In genomic region chr2:21270658-21271057, GRCh38 we compare ENCODE assay signal across 21 cellular contexts.
DNase-seq lines count a peak whose midpoint lies in the region; ATAC-seq and TF ChIP-seq lines count a peak whose summit lies in the region.
"Had no signal": no experiment of that assay in that cellular context is flagged by ENCODE, and none has a peak within 500 bp of the region (broad histone marks: within the 10 kb centered on the region; RNA-seq: fewer than 3 reads in every experiment).

No MANE protein-coding gene starts in this region.

- no peak overlapping the region for H3K4me3 Mint-ChIP-seq in activated T-helper 17 cell treated with anti-CD3 and anti-CD28 coated beads, Interleukin-2, amount 50 U/mL, for 72 hours
- H3K4me3 Mint-ChIP-seq: activated naive CD8-positive, alpha-beta T cell treated with anti-CD3 and anti-CD28 coated beads, Interleukin-2, amount 10 ng/mL, durations not matched to agents 7 days and 5 days; activated T-cell treated with anti-CD3 and anti-CD28 coated beads, Interleukin-2, amount 50 U/mL, for 4 hours; CD8-positive, alpha-beta T cell; endodermal cell; memory B cell; stimulated activated effector memory CD8-positive, alpha-beta T cell treated with anti-CD3 and anti-CD28 coated beads, Interleukin-12 subunit alpha, Interleukin-12 subunit beta, amount 100 ng/mL, for 72 hours had no signal

- DNase-seq in SK-N-SH (peak; percentile 70), Right ventricle myocardium inferior (ENCODE audit: missing footprints) (peak; percentile 87), lower lobe of right lung (no peak), smooth muscle cell (lab: John Stamatoyannopoulos, UW; ENCODE audit: unreplicated experiment) (no peak)
- DNase-seq in stimulated activated CD4-positive, alpha-beta T cell treated with anti-CD3 and anti-CD28 coated beads, Interleukin-2, amount 100 ng/mL, for 48 hours = no peak
- no peak for DNase-seq in activated effector memory CD4-positive, alpha-beta T cell treated with anti-CD3 and anti-CD28 coated beads, Interleukin-2, amount 50 U/mL, for 16 hours
- DNase-seq: activated CD4-positive, alpha-beta T cell treated with anti-CD3 and anti-CD28 coated beads, Interleukin-2, amount 50 U/mL, for 4 hours; activated naive CD8-positive, alpha-beta T cell treated with anti-CD3 and anti-CD28 coated beads, Interleukin-2, amount 10 ng/mL, durations not matched to agents 7 days and 5 days; activated T-cell treated with anti-CD3 and anti-CD28 coated beads, Interleukin-2, amount 50 U/mL, for 4 hours; CD8-positive, alpha-beta T cell; endodermal cell; NCI-H1105; NCI-H2171 treated with DMSO at 0.1 percent for 48 hours; NCI-H82; small intestine had no signal

- H3K9ac ChIP-seq in SK-N-SH = no peak overlapping the region
- H3K9ac ChIP-seq in smooth muscle cell (ENCODE audit: low read depth) = no peak overlapping the region

- H3K27ac Mint-ChIP-seq in activated T-helper 17 cell treated with anti-CD3 and anti-CD28 coated beads, Interleukin-2, amount 50 U/mL, for 72 hours = no peak overlapping the region
- H3K27ac Mint-ChIP-seq: activated naive CD8-positive, alpha-beta T cell treated with anti-CD3 and anti-CD28 coated beads, Interleukin-2, amount 10 ng/mL, durations not matched to agents 7 days and 5 days; CD8-positive, alpha-beta T cell; memory B cell; stimulated activated effector memory CD8-positive, alpha-beta T cell treated with anti-CD3 and anti-CD28 coated beads, Interleukin-12 subunit alpha, Interleukin-12 subunit beta, amount 100 ng/mL, for 72 hours had no signal

- peak overlapping the region in 1 of 2 experiments; percentile 85; a peak in 2 of 4 replicates for H3K27ac ChIP-seq in SK-N-SH (ENCODE audit: low read depth in 2 of 2, low read length in 1 of 2)
- H3K27ac ChIP-seq in lower lobe of right lung = no peak overlapping the region
- H3K27ac ChIP-seq in smooth muscle cell (ENCODE audit: low read depth) = no peak overlapping the region
- H3K27ac ChIP-seq: neutrophil, Peyer's patch had no signal

- POLR2A ChIA-PET in SK-N-SH (lab: Yijun Ruan, JAX) = interaction anchor here (0.7 to 2.5 kb wide), 3 partner anchors 12 to 161 kb away, joined by 3 to 9 read pairs (median 4); no protein-coding TSS in a partner anchor

- H3K9me3 ChIP-seq in SK-N-SH (no peaks in the 10 kb centered on the region), lower lobe of right lung (no peaks in the 10 kb centered on the region), smooth muscle cell (replicated peaks; ENCODE audit: low read depth) (no peaks in the 10 kb centered on the region)
- H3K9me3 ChIP-seq: neutrophil, Peyer's patch had no signal

- H3F3A ChIP-seq in SK-N-SH (replicated peaks; ENCODE audit: insufficient read depth) = no peaks in the 10 kb centered on the region
- peaks cover 3% of the 10 kb centered on the region for H3F3A ChIP-seq in smooth muscle cell (ENCODE audit: low read depth)

- H3K36me3 Mint-ChIP-seq in activated T-helper 17 cell treated with anti-CD3 and anti-CD28 coated beads, Interleukin-2, amount 50 U/mL, for 72 hours (ENCODE audit: low read depth) = no peaks in the 10 kb centered on the region
- H3K36me3 Mint-ChIP-seq: activated naive CD8-positive, alpha-beta T cell treated with anti-CD3 and anti-CD28 coated beads, Interleukin-2, amount 10 ng/mL, durations not matched to agents 7 days and 5 days; CD8-positive, alpha-beta T cell; memory B cell; stimulated activated effector memory CD8-positive, alpha-beta T cell treated with anti-CD3 and anti-CD28 coated beads, Interleukin-12 subunit alpha, Interleukin-12 subunit beta, amount 100 ng/mL, for 72 hours had no signal

- no peaks in the 10 kb centered on the region for H3K9me2 ChIP-seq in SK-N-SH

- peak; percentile 28; the same call in 1 of the 2 replicates for TF ChIP-seq RAD21 in SK-N-SH (IDR thresholded peaks at IDR 0.05; ENCODE audit: low read length)

- TF ChIP-seq CTCF in SK-N-SH (IDR thresholded peaks at IDR 0.05) = no peak
- no peak for TF ChIP-seq CTCF in lower lobe of right lung (IDR thresholded peaks at IDR 0.05)
- TF ChIP-seq CTCF in smooth muscle cell (IDR thresholded peaks at IDR 0.05; ENCODE audit: borderline replicate concordance, insufficient read depth, poor library complexity, severe bottlenecking) = no peak

- intact Hi-C loops in Right ventricle myocardium inferior (cut with DNase I) = no loop called here
- intact Hi-C loops in lower lobe of right lung (cut with DNase I) = no loop called here

- H3K4me1 Mint-ChIP-seq in activated T-helper 17 cell treated with anti-CD3 and anti-CD28 coated beads, Interleukin-2, amount 50 U/mL, for 72 hours = no peaks in the 10 kb centered on the region
- H3K4me1 Mint-ChIP-seq: activated naive CD8-positive, alpha-beta T cell treated with anti-CD3 and anti-CD28 coated beads, Interleukin-2, amount 10 ng/mL, durations not matched to agents 7 days and 5 days; memory B cell; stimulated activated effector memory CD8-positive, alpha-beta T cell treated with anti-CD3 and anti-CD28 coated beads, Interleukin-12 subunit alpha, Interleukin-12 subunit beta, amount 100 ng/mL, for 72 hours had no signal

- CTCF ChIA-PET in SK-N-SH (lab: Yijun Ruan, JAX) = interaction anchor here (1.0 to 2.9 kb wide), 7 partner anchors 10 to 70 kb away, joined by 3 to 15 read pairs (median 6); no protein-coding TSS in a partner anchor

- H3K27me3 Mint-ChIP-seq in activated T-helper 17 cell treated with anti-CD3 and anti-CD28 coated beads, Interleukin-2, amount 50 U/mL, for 72 hours = peaks cover 4% of the 10 kb centered on the region
- H3K27me3 Mint-ChIP-seq: activated naive CD8-positive, alpha-beta T cell treated with anti-CD3 and anti-CD28 coated beads, Interleukin-2, amount 10 ng/mL, durations not matched to agents 7 days and 5 days had no signal

- peaks cover 4% of the 10 kb centered on the region for H3K9me3 Mint-ChIP-seq in activated T-helper 17 cell treated with anti-CD3 and anti-CD28 coated beads, Interleukin-2, amount 50 U/mL, for 72 hours
- H3K9me3 Mint-ChIP-seq: activated naive CD8-positive, alpha-beta T cell treated with anti-CD3 and anti-CD28 coated beads, Interleukin-2, amount 10 ng/mL, durations not matched to agents 7 days and 5 days; activated T-cell treated with anti-CD3 and anti-CD28 coated beads, Interleukin-2, amount 50 U/mL, for 4 hours; CD8-positive, alpha-beta T cell; endodermal cell; memory B cell had no signal

- H4K20me1 ChIP-seq in SK-N-SH (ENCODE audit: insufficient read depth) (no peaks in the 10 kb centered on the region), smooth muscle cell (ENCODE audit: low read depth) (no peaks in the 10 kb centered on the region)

- H2AFZ ChIP-seq in SK-N-SH (ENCODE audit: low read depth) (no peak overlapping the region), smooth muscle cell (ENCODE audit: low read depth) (no peak overlapping the region)

- H3K36me3 ChIP-seq in SK-N-SH (replicated peaks in 1 of 2; ENCODE audit: control insufficient read depth in 1 of 2, insufficient read depth in 2 of 2, low read length in 1 of 2) (no peaks in the 10 kb centered on the region), lower lobe of right lung (no peaks in the 10 kb centered on the region), smooth muscle cell (ENCODE audit: low read depth) (no peaks in the 10 kb centered on the region)
- H3K36me3 ChIP-seq: neutrophil, Peyer's patch had no signal

- H3K27me3 ChIP-seq in SK-N-SH (ENCODE audit: insufficient read depth) (no peaks in the 10 kb centered on the region), lower lobe of right lung (ENCODE audit: low read depth) (no peaks in the 10 kb centered on the region), smooth muscle cell (ENCODE audit: low read depth) (peaks cover 6% of the 10 kb centered on the region)
- H3K27me3 ChIP-seq: neutrophil, Peyer's patch had no signal

- WGBS in SK-N-SH (ENCODE audit: low lambda C conversion rate) = 25% methylated on average over 5 of the region's 5 CpGs
- WGBS in smooth muscle cell (ENCODE audit: low lambda C conversion rate) = 37% methylated on average over 5 of the region's 5 CpGs

- H3K79me2 ChIP-seq in SK-N-SH (ENCODE audit: insufficient read depth) (no peaks in the 10 kb centered on the region), smooth muscle cell (ENCODE audit: low read depth) (no peaks in the 10 kb centered on the region)

- peak in 1 of 2 experiments; percentile 90; a peak in 2 of 4 replicates for TF ChIP-seq EP300 in SK-N-SH (IDR thresholded peaks at IDR 0.05; ENCODE audit: borderline replicate concordance in 1 of 2, low read depth in 1 of 2, low read length in 1 of 2)

- no peak overlapping the region for H3K4me3 ChIP-seq in SK-N-SH (ENCODE audit: low read depth in 2 of 2, low read length in 1 of 2)
- H3K4me3 ChIP-seq in lower lobe of right lung = no peak overlapping the region
- H3K4me3 ChIP-seq in smooth muscle cell = no peak overlapping the region
- H3K4me3 ChIP-seq: Peyer's patch had no signal

- H3K4me1 ChIP-seq in SK-N-SH (ENCODE audit: control insufficient read depth in 1 of 2, insufficient read depth in 2 of 2, low read depth in 1 of 2, low read length in 1 of 2) = peaks cover 0 to 59% of the 10 kb centered on the region in 2 experiments; a peak in 2 of 4 replicates
- no peaks in the 10 kb centered on the region for H3K4me1 ChIP-seq in lower lobe of right lung
- H3K4me1 ChIP-seq in smooth muscle cell (ENCODE audit: low read depth) = peaks cover 18% of the 10 kb centered on the region
- H3K4me1 ChIP-seq: Peyer's patch had no signal

- H3K4me2 ChIP-seq in SK-N-SH (no peak overlapping the region), smooth muscle cell (peak overlapping the region; percentile 32)

- ATAC-seq in Right ventricle myocardium inferior = peak; percentile 85
- peak; percentile 60 for ATAC-seq in lower lobe of right lung
- ATAC-seq in activated T-helper 17 cell treated with anti-CD3 and anti-CD28 coated beads, Interleukin-2, amount 50 U/mL, for 72 hours (replicated peaks) = no peak
- ATAC-seq in GM21515 (IDR thresholded peaks at IDR 0.05; ENCODE audit: unreplicated experiment) = no peak
- ATAC-seq: activated T-cell treated with anti-CD3 and anti-CD28 coated beads, Interleukin-2, amount 50 U/mL, for 4 hours; CD8-positive, alpha-beta T cell; stimulated activated effector memory CD8-positive, alpha-beta T cell treated with anti-CD3 and anti-CD28 coated beads, Interleukin-12 subunit alpha, Interleukin-12 subunit beta, amount 100 ng/mL, for 72 hours had no signal

TF ChIP-seq in SK-N-SH, 30 proteins besides CTCF, POLR2A, EP300 and RAD21 (continues in another document):
- peak; percentile 64 for TF ChIP-seq CHD2 (IDR thresholded peaks at IDR 0.05; ENCODE audit: low read length, partially characterized antibody)
- TF ChIP-seq RCOR1 (IDR thresholded peaks at IDR 0.05; ENCODE audit: low read length) = peak; percentile 37; the same call in 1 of the 2 replicates
- TF ChIP-seq MXI1 (IDR thresholded peaks at IDR 0.05; ENCODE audit: low read depth, low read length) = peak; percentile 67; the same call in 1 of the 2 replicates

Comparison
In these comparisons a context has a peak if more than half of its experiments do, and no peak if none do; other contexts are left out.
1. DNase-seq: peak in SK-N-SH (single experiment) and Right ventricle myocardium inferior (single experiment); none in lower lobe of right lung (single experiment), smooth muscle cell (single experiment), stimulated activated CD4-positive, alpha-beta T cell treated with anti-CD3 and anti-CD28 coated beads, Interleukin-2, amount 100 ng/mL, for 48 hours (0 of 2) and activated effector memory CD4-positive, alpha-beta T cell treated with anti-CD3 and anti-CD28 coated beads, Interleukin-2, amount 50 U/mL, for 16 hours (single experiment).
2. ATAC-seq: peak in Right ventricle myocardium inferior (single experiment) and lower lobe of right lung (2 of 2); none in activated T-helper 17 cell treated with anti-CD3 and anti-CD28 coated beads, Interleukin-2, amount 50 U/mL, for 72 hours (single experiment) and GM21515 (single experiment).